In genomic region chr15:54518145-54518941, GRCh38 we compare ENCODE assay signal across 25 cellular contexts.
DNase-seq lines count a peak whose midpoint lies in the region; ATAC-seq and TF ChIP-seq lines count a peak whose summit lies in the region.
"Had no signal": no experiment of that assay in that cellular context is flagged by ENCODE, and none has a peak within 500 bp of the region (broad histone marks: within the 10 kb centered on the region; RNA-seq: fewer than 3 reads in every experiment).

No MANE protein-coding gene starts in this region.

- no peaks in the 10 kb centered on the region for H3K36me3 ChIP-seq in OCI-LY3 (replicated peaks; ENCODE audit: low read depth, low read length)
- no peaks in the 10 kb centered on the region for H3K36me3 ChIP-seq in gastrocnemius medialis
- H3K36me3 ChIP-seq: heart left ventricle, left lung, ovary, transverse colon had no signal

- ATAC-seq in GM18868 (IDR thresholded peaks at IDR 0.05; ENCODE audit: unreplicated experiment) (peak; percentile 33), gastrocnemius medialis (peak; percentile 30 to 60), HG03175 (IDR thresholded peaks at IDR 0.05; ENCODE audit: unreplicated experiment) (no peak), HG03025 (IDR thresholded peaks at IDR 0.05; ENCODE audit: low FRiP score, unreplicated experiment) (no peak)
- ATAC-seq in activated CD4-positive, CD25-positive, alpha-beta regulatory T cell treated with anti-CD3 and anti-CD28 coated beads, Interleukin-2, amount 50 U/mL, for 24 hours, result no peak
- ATAC-seq: left lung, T-cell had no signal

- H3K4me1 ChIP-seq in OCI-LY3 (ENCODE audit: low read length) (no peaks in the 10 kb centered on the region), gastrocnemius medialis (peaks cover 0 to 6% of the 10 kb centered on the region in 2 donors)
- H3K4me1 ChIP-seq: left lung had no signal

- in situ Hi-C loops in gastrocnemius medialis (cut with MboI; ENCODE audit: low sequenced_read_pairs in 4 of 4), result no loop called here

- TF ChIP-seq CTCF in OCI-LY3 (IDR thresholded peaks at IDR 0.05; ENCODE audit: low read depth, low read length) (no peak), gastrocnemius medialis (IDR thresholded peaks at IDR 0.05 in 4 of 5, conservative IDR thresholded peaks at IDR 0.05 in 1 of 5) (no peak)

- H3K27ac ChIP-seq in OCI-LY3 (ENCODE audit: low read length), result no peak overlapping the region
- peak overlapping the region in 1 of 4 donors; percentile 9 for H3K27ac ChIP-seq in gastrocnemius medialis
- H3K27ac ChIP-seq: left lung, ovary, PC-9, transverse colon had no signal

- H3K9me3 ChIP-seq in OCI-LY3 (ENCODE audit: insufficient read depth, low read length), result no peaks in the 10 kb centered on the region
- no peaks in the 10 kb centered on the region for H3K9me3 ChIP-seq in gastrocnemius medialis
- H3K9me3 ChIP-seq: heart left ventricle, left lung, ovary, transverse colon had no signal

- H3K27me3 ChIP-seq in OCI-LY3 (ENCODE audit: low read depth, low read length) (no peaks in the 10 kb centered on the region), gastrocnemius medialis (no peaks in the 10 kb centered on the region)
- H3K27me3 ChIP-seq: heart left ventricle, left lung, ovary, transverse colon had no signal

- DNase-seq in kidney tubule cell (ENCODE audit: low spot score) (peak; percentile 6), gastrocnemius medialis (no peak), amniotic stem cell (lab: John Stamatoyannopoulos, UW) (no peak)
- DNase-seq: activated CD4-positive, alpha-beta memory T cell treated with anti-CD3 and anti-CD28 coated beads, Interleukin-2, amount 10 ng/mL, durations not matched to agents 7 days and 5 days; activated CD4-positive, CD25-positive, alpha-beta regulatory T cell treated with anti-CD3 and anti-CD28 coated beads, Interleukin-2, amount 50 U/mL, for 72 hours; activated effector memory CD4-positive, alpha-beta T cell treated with anti-CD3 and anti-CD28 coated beads, Interleukin-2, amount 50 U/mL, for 16 hours; activated naive CD8-positive, alpha-beta T cell treated with anti-CD3 and anti-CD28 coated beads, Interleukin-2, amount 10 ng/mL, durations not matched to agents 7 days and 5 days; CD4-positive, CD25-positive, alpha-beta regulatory T cell; DMS 273 treated with DMSO at 0.1 percent for 48 hours; heart left ventricle; left lung; NCI-H1417 treated with DMSO at 0.1 percent for 48 hours; NCI-H446; nephron progenitor cell; ovary; PC-9; right cardiac atrium; SHP77 treated with DMSO at 0.1 percent for 48 hours; T-cell; transverse colon had no signal

- H4K20me1 ChIP-seq in OCI-LY3 (ENCODE audit: insufficient read depth, low read length), result no peaks in the 10 kb centered on the region

- peak overlapping the region; percentile 28; the same call in 1 of the 2 replicates for H2AFZ ChIP-seq in OCI-LY3 (ENCODE audit: low read depth, low read length)
- H2AFZ ChIP-seq: PC-9 had no signal

- H3K4me3 ChIP-seq in OCI-LY3 (ENCODE audit: low read length), result no peak overlapping the region
- H3K4me3 ChIP-seq in gastrocnemius medialis, result no peak overlapping the region
- H3K4me3 ChIP-seq: left lung, ovary, PC-9, transverse colon had no signal

- H3K9ac ChIP-seq in OCI-LY3 (ENCODE audit: low read length), result no peak overlapping the region

- intact Hi-C loops in gastrocnemius medialis (cut with DNase I; ENCODE audit: low total_unique reads), result no loop called here

- no peak for TF ChIP-seq POLR2A in gastrocnemius medialis (IDR thresholded peaks at IDR 0.05)

- no peak overlapping the region for H3K4me2 ChIP-seq in OCI-LY3 (ENCODE audit: low read length)
- H3K4me2 ChIP-seq: PC-9 had no signal

- H3K79me2 ChIP-seq in OCI-LY3 (ENCODE audit: low read length), result no peaks in the 10 kb centered on the region

Comparison
In these comparisons a context has a peak if more than half of its experiments do, and no peak if none do; other contexts are left out.
1. ATAC-seq: peak in GM18868 (single experiment) and gastrocnemius medialis (2 of 2); none in activated CD4-positive, CD25-positive, alpha-beta regulatory T cell treated with anti-CD3 and anti-CD28 coated beads, Interleukin-2, amount 50 U/mL, for 24 hours (0 of 2), HG03175 (single experiment) and HG03025 (single experiment).